Comparison of ENCODE assay signal across 23 cellular contexts in the genomic region with DNA sequence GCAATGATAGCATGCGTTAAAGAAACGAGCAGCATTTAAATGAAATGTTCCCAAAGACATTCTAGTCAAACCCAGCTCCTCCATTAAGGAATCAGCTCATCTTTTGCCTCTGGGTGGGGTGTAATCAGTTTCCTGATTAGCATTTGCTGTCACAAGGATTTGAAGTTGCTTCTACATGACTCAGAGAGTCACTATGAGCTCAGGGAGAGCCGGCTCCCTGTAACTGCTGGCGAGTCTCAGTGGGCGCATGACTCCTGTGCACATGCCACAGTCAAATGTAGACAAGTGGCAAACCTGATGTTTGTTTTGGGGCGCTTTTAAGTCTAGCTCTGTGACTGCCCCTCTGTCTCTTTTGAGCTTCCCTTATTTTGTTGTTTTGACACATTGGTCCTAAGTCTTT.
DNase-seq lines count a peak whose midpoint lies in the region; FAIRE-seq and TF ChIP-seq lines count a peak whose summit lies in the region.
"Had no signal": no experiment of that assay in that cellular context is flagged by ENCODE, and none has a peak within 500 bp of the region (broad histone marks: within the 10 kb centered on the region; RNA-seq: fewer than 3 reads in every experiment).

No MANE protein-coding gene starts in this region.

- H3K27ac Mint-ChIP-seq in T-helper 2 cell treated with Interferon-gamma antibody and Interleukin-4, amounts not matched to agents 5 μg/mL and 100 μg/mL, for 36 hours: no peak overlapping the region
- H3K27ac Mint-ChIP-seq: CD8-positive, alpha-beta T cell had no signal

- no peaks in the 10 kb centered on the region for H3K9me3 ChIP-seq in sigmoid colon
- H3K9me3 ChIP-seq: A549, BLaER1 had no signal

- H3K27me3 ChIP-seq in bronchial epithelial cell (ENCODE audit: control insufficient read depth, insufficient read depth, low read length) (peaks cover 2% of the 10 kb centered on the region), sigmoid colon (no peaks in the 10 kb centered on the region)
- H3K27me3 ChIP-seq: BLaER1 had no signal

- peaks cover 0 to 16% (median 6%) of the 10 kb centered on the region in 4 donors for H3K4me1 ChIP-seq in sigmoid colon
- H3K4me1 ChIP-seq: A549 had no signal

- no peak overlapping the region for H3K4me3 Mint-ChIP-seq in T-helper 2 cell treated with Interferon-gamma antibody and Interleukin-4, amounts not matched to agents 5 μg/mL and 100 μg/mL, for 36 hours
- H3K4me3 Mint-ChIP-seq: CD8-positive, alpha-beta T cell had no signal

- H3K36me3 Mint-ChIP-seq in T-helper 2 cell treated with Interferon-gamma antibody and Interleukin-4, amounts not matched to agents 5 μg/mL and 100 μg/mL, for 36 hours (ENCODE audit: low read depth): no peaks in the 10 kb centered on the region
- H3K36me3 Mint-ChIP-seq: CD8-positive, alpha-beta T cell had no signal

- H3K9me3 Mint-ChIP-seq in T-helper 2 cell treated with Interferon-gamma antibody and Interleukin-4, amounts not matched to agents 5 μg/mL and 100 μg/mL, for 36 hours: no peaks in the 10 kb centered on the region
- H3K9me3 Mint-ChIP-seq: CD8-positive, alpha-beta T cell had no signal

- intact Hi-C loops in sigmoid colon (cut with DNase I): no loop called here

- TF ChIP-seq EP300 in sigmoid colon (IDR thresholded peaks at IDR 0.05): no peak

- H3K27ac ChIP-seq in sigmoid colon: no peak overlapping the region
- H3K27ac ChIP-seq: A549, BLaER1 had no signal

- H3K36me3 ChIP-seq in bronchial epithelial cell (ENCODE audit: control insufficient read depth, insufficient read depth, low read length) (no peaks in the 10 kb centered on the region), sigmoid colon (no peaks in the 10 kb centered on the region)
- H3K36me3 ChIP-seq: BLaER1 had no signal

- no peak for TF ChIP-seq POLR2A in sigmoid colon (IDR thresholded peaks at IDR 0.05)

- H3K4me3 ChIP-seq in bronchial epithelial cell (ENCODE audit: low read depth, low read length) (no peak overlapping the region), retinal pigment epithelial cell (ENCODE audit: low read length) (no peak overlapping the region), sigmoid colon (no peak overlapping the region)
- H3K4me3 ChIP-seq: A549, BLaER1, GM12878 had no signal

- no peaks in the 10 kb centered on the region for H3K27me3 Mint-ChIP-seq in T-helper 2 cell treated with Interferon-gamma antibody and Interleukin-4, amounts not matched to agents 5 μg/mL and 100 μg/mL, for 36 hours (ENCODE audit: low read depth)

- FAIRE-seq in bronchial epithelial cell (lab: Jason Lieb, UNC): no peak
- FAIRE-seq: A549, GM12878, GM19239 had no signal

- H3K4me1 Mint-ChIP-seq in T-helper 2 cell treated with Interferon-gamma antibody and Interleukin-4, amounts not matched to agents 5 μg/mL and 100 μg/mL, for 36 hours (ENCODE audit: low read depth): no peaks in the 10 kb centered on the region

- peak; percentile 37 for DNase-seq in ELF-1 (ENCODE audit: low read depth, low spot score)
- DNase-seq in bronchial epithelial cell (ENCODE audit: low read depth): peak; percentile 39
- peak; percentile 25 for DNase-seq in iPS-NIHi7 (ENCODE audit: extremely low spot score)
- DNase-seq in retinal pigment epithelial cell (ENCODE audit: low read depth): peak; percentile 43
- DNase-seq in sigmoid colon: no peak
- no peak for DNase-seq in T-helper 2 cell treated with Interferon-gamma antibody and Interleukin-4, amounts not matched to agents 5 μg/mL and 100 μg/mL, for 36 hours (ENCODE audit: low spot score)
- no peak for DNase-seq in activated T-cell treated with anti-CD3 and anti-CD28 coated beads, Interleukin-2, amount 50 U/mL, for 48 hours
- DNase-seq: Calu3; CD8-positive, alpha-beta T cell; GOT3; Kasumi-1; MM.1S; NCI-H1092; NCI-H1436 treated with DMSO at 0.1 percent for 48 hours; NCI-H2029 treated with DMSO at 0.1 percent for 48 hours; NCI-H510A; NCI-H774; OCI-M1; SHP77 treated with DMSO at 0.1 percent for 48 hours had no signal

- 75 to 76% methylated on average over 6 of the region's 6 CpGs for WGBS in sigmoid colon, 2 donors

- TF ChIP-seq CTCF in bronchial epithelial cell (IDR thresholded peaks at IDR 0.05; ENCODE audit: insufficient read depth, low read length, severe bottlenecking) (no peak), retinal pigment epithelial cell (conservative IDR thresholded peaks at IDR 0.05; ENCODE audit: low read depth, low read length) (no peak), sigmoid colon (IDR thresholded peaks at IDR 0.05) (no peak)

Comparison
In these comparisons a context has a peak if more than half of its experiments do, and no peak if none do; other contexts are left out.
1. DNase-seq: peak in ELF-1 (single experiment), bronchial epithelial cell (single experiment), iPS-NIHi7 (single experiment) and retinal pigment epithelial cell (single experiment); none in sigmoid colon (single experiment), T-helper 2 cell treated with Interferon-gamma antibody and Interleukin-4, amounts not matched to agents 5 μg/mL and 100 μg/mL, for 36 hours (single experiment) and activated T-cell treated with anti-CD3 and anti-CD28 coated beads, Interleukin-2, amount 50 U/mL, for 48 hours (0 of 2).